13 cellular contexts compared by ENCODE assay signal in the genomic region with DNA sequence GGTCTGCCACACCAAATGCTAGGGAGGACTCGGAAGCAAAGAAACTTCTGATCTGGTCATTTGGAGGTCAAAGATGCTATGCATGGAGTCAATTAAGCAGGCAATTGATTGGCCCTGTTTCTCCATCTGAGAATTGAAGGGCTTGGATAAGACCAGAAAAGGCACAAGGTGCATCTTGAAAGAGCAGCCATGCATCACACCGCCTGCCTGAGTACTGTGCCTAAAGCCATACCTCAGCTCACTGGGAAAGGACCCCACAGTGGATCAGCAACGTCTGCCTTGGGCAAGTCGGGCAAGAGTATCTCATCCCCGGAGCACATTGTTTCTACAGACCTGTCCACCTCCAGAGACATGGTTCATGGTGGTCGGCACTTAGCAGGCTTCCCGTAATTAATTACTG. TPM values are rescaled to one million over a fixed set of nuclear protein-coding genes. Genes with fewer than 3 reads are reported as not detected.
DNase-seq lines count a peak whose midpoint lies in the region; ATAC-seq and TF ChIP-seq lines count a peak whose summit lies in the region.
"Had no signal": no experiment of that assay in that cellular context is flagged by ENCODE, and none has a peak within 500 bp of the region (broad histone marks: within the 10 kb centered on the region; RNA-seq: fewer than 3 reads in every experiment).

No MANE protein-coding gene starts in this region.

- H3K27me3 Mint-ChIP-seq in H9 (ENCODE audit: low read depth) (no peaks in the 10 kb centered on the region), WTC11 (ENCODE audit: low read depth) (no peaks in the 10 kb centered on the region), mesothelial cell of epicardium (ENCODE audit: low read depth) (no peaks in the 10 kb centered on the region)
- H3K27me3 Mint-ChIP-seq: B cell; CD4-positive, alpha-beta T cell had no signal

- peak overlapping the region; percentile 36 to 44 (median 38); a peak in 4 of 7 replicates for H3K27ac Mint-ChIP-seq in H9
- peak overlapping the region; percentile 22 for H3K27ac Mint-ChIP-seq in WTC11
- peak overlapping the region; percentile 5 for H3K27ac Mint-ChIP-seq in mesothelial cell of epicardium
- H3K27ac Mint-ChIP-seq: B cell; CD4-positive, alpha-beta T cell had no signal

- no peak overlapping the region for H3K18ac ChIP-seq in H9 (ENCODE audit: insufficient read length, low read depth, low read length)

- H3K23ac ChIP-seq in H9 (ENCODE audit: insufficient read length, low read depth, low read length), result no peak overlapping the region

- H3K9me3 ChIP-seq in H9 (ENCODE audit: control insufficient read depth, low read depth, low read length), result no peaks in the 10 kb centered on the region
- no peaks in the 10 kb centered on the region for H3K9me3 ChIP-seq in thyroid gland
- H3K9me3 ChIP-seq in heart right ventricle, result no peaks in the 10 kb centered on the region
- no peaks in the 10 kb centered on the region for H3K9me3 ChIP-seq in left lung

- H3K9ac ChIP-seq in H9 (ENCODE audit: extremely low read depth, insufficient read length, low read length), result no peak overlapping the region

- ATAC-seq in WTC11, result no peak
- no peak for ATAC-seq in heart right ventricle
- ATAC-seq in left lung, result no peak

- CTCF ChIA-PET in WTC11 (lab: Charles Lee), result no interaction called here

- H2BK20ac ChIP-seq in H9 (ENCODE audit: low read depth, low read length, poor library complexity, severe bottlenecking), result no peak overlapping the region

- H4K8ac ChIP-seq in H9 (replicated peaks; ENCODE audit: insufficient read length, low read depth, low read length), result no peak overlapping the region

- H3K9me3 Mint-ChIP-seq in H9 (no peaks in the 10 kb centered on the region), WTC11 (no peaks in the 10 kb centered on the region), mesothelial cell of epicardium (no peaks in the 10 kb centered on the region)
- H3K9me3 Mint-ChIP-seq: CD4-positive, alpha-beta T cell had no signal

- H3K36me3 ChIP-seq in thyroid gland (no peaks in the 10 kb centered on the region), heart right ventricle (no peaks in the 10 kb centered on the region), left lung (no peaks in the 10 kb centered on the region)

- H3K4me3 ChIP-seq in thyroid gland (replicated peaks in 1 of 3) (no peak overlapping the region), heart right ventricle (no peak overlapping the region), left lung (no peak overlapping the region)

- H4K20me1 ChIP-seq in H9 (ENCODE audit: control insufficient read depth, insufficient read depth, insufficient read length), result no peaks in the 10 kb centered on the region

- intact Hi-C loops in thyroid gland (cut with DNase I) (no loop called here), heart right ventricle (cut with DNase I) (no loop called here), left lung (cut with DNase I) (no loop called here)

- no peak overlapping the region for H3K14ac ChIP-seq in H9 (ENCODE audit: insufficient read depth, low read length)

- H3K36me3 Mint-ChIP-seq in H9 (ENCODE audit: insufficient read depth in 1 of 3, low read depth in 3 of 3), result peaks cover 3 to 20% (median 6%) of the 10 kb centered on the region in 3 experiments; a peak in 6 of 7 replicates
- H3K36me3 Mint-ChIP-seq in WTC11, result peaks cover 3% of the 10 kb centered on the region; the same call in 1 of the 2 replicates
- no peaks in the 10 kb centered on the region for H3K36me3 Mint-ChIP-seq in mesothelial cell of epicardium

- no peak overlapping the region for H3T11ph ChIP-seq in H9 (ENCODE audit: low read length)

- H2BK120ac ChIP-seq in H9 (ENCODE audit: low read depth, low read length, poor library complexity, severe bottlenecking), result no peak overlapping the region

- H3K4ac ChIP-seq in H9 (ENCODE audit: low read depth, low read length), result no peak overlapping the region

- H2AFZ ChIP-seq in H9 (ENCODE audit: low read length), result no peak overlapping the region

- H3K4me1 ChIP-seq in H9 (ENCODE audit: insufficient read depth, low read length), result peaks cover 19% of the 10 kb centered on the region; the same call in 1 of the 2 replicates
- H3K4me1 ChIP-seq in thyroid gland, result peaks cover 65 to 97% of the 10 kb centered on the region in 2 donors
- H3K4me1 ChIP-seq in heart right ventricle, result peaks cover 6 to 49% (median 20%) of the 10 kb centered on the region in 9 donors
- peaks cover 18 to 19% of the 10 kb centered on the region in 2 donors for H3K4me1 ChIP-seq in left lung

- H3K4me1 Mint-ChIP-seq in H9 (peaks cover 74 to 82% of the 10 kb centered on the region in 2 experiments), WTC11 (peaks cover 86% of the 10 kb centered on the region), mesothelial cell of epicardium (peaks cover 38% of the 10 kb centered on the region)
- H3K4me1 Mint-ChIP-seq: B cell had no signal

- H3K27ac ChIP-seq in H9 (ENCODE audit: insufficient read length, low read depth, low read length) (no peak overlapping the region), thyroid gland (peak overlapping the region; percentile 28 to 95 (median 92)), heart right ventricle (no peak overlapping the region), left lung (no peak overlapping the region)

- H3K27me3 ChIP-seq in H9 (ENCODE audit: insufficient read depth, low read length), result no peaks in the 10 kb centered on the region
- no peaks in the 10 kb centered on the region for H3K27me3 ChIP-seq in thyroid gland
- no peaks in the 10 kb centered on the region for H3K27me3 ChIP-seq in heart right ventricle
- H3K27me3 ChIP-seq in left lung, result no peaks in the 10 kb centered on the region

- no peaks in the 10 kb centered on the region for H3K23me2 ChIP-seq in H9 (ENCODE audit: insufficient read length, low read depth, low read length, poor library complexity, severe bottlenecking)

- H3K4me2 ChIP-seq in H9 (ENCODE audit: insufficient read depth, insufficient read length, low read length), result no peak overlapping the region

- no CpG with 5 or more reads among the region's 7 CpGs for WGBS in H9 (ENCODE audit: extremely low coverage, insufficient read length, low lambda C conversion rate)
- 37 to 45% methylated on average over 7 of the region's 7 CpGs for WGBS in thyroid gland, 2 donors
- 94 to 95% methylated on average over 7 of the region's 7 CpGs for WGBS in heart right ventricle, 2 donors

- no peaks in the 10 kb centered on the region for H3K79me1 ChIP-seq in H9 (ENCODE audit: insufficient read depth, low read depth, low read length, poor library complexity, severe bottlenecking)

- no peak overlapping the region for H2AK5ac ChIP-seq in H9 (ENCODE audit: insufficient read length, low read length)

- no peak overlapping the region for H2BK12ac ChIP-seq in H9 (ENCODE audit: insufficient read length, low read depth, low read length)

- H2BK5ac ChIP-seq in H9 (ENCODE audit: insufficient read length, low read length), result no peak overlapping the region

- no peak overlapping the region for H2BK15ac ChIP-seq in H9 (ENCODE audit: low read depth, low read length)

- H4K5ac ChIP-seq in H9 (ENCODE audit: insufficient read length, low read depth, low read length), result no peak overlapping the region

- H3K4me3 Mint-ChIP-seq in H9, result no peak overlapping the region
- H3K4me3 Mint-ChIP-seq in WTC11, result no peak overlapping the region
- H3K4me3 Mint-ChIP-seq in mesothelial cell of epicardium, result no peak overlapping the region
- H3K4me3 Mint-ChIP-seq: B cell; CD4-positive, alpha-beta T cell had no signal

- no peak overlapping the region for H4K91ac ChIP-seq in H9 (ENCODE audit: insufficient read length, low read depth, low read length)

- DNase-seq in H9, result no peak
- DNase-seq in WTC11 (ENCODE audit: low spot score), result no peak
- no peak for DNase-seq in mesothelial cell of epicardium (ENCODE audit: low spot score in 2 of 2, unreplicated experiment in 2 of 2)
- DNase-seq in thyroid gland, result peak; percentile 84
- DNase-seq in heart right ventricle, result no peak
- no peak for DNase-seq in left lung
- DNase-seq in NCI-H2196 (lab: John Stamatoyannopoulos, UW; ENCODE audit: unreplicated experiment), result no peak
- DNase-seq: C1 segment of cervical spinal cord; Calu3; CD4-positive, alpha-beta T cell; GF-D8; H7 had no signal

- no peak for TF ChIP-seq CTCF in H9 (conservative IDR thresholded peaks at IDR 0.05)
- TF ChIP-seq CTCF in WTC11 (IDR thresholded peaks at IDR 0.05), result no peak
- TF ChIP-seq CTCF in mesothelial cell of epicardium (IDR thresholded peaks at IDR 0.05; ENCODE audit: unreplicated experiment), result no peak
- TF ChIP-seq CTCF in thyroid gland (IDR thresholded peaks at IDR 0.05), result no peak
- no peak for TF ChIP-seq CTCF in heart right ventricle (IDR thresholded peaks at IDR 0.05)
- no peak for TF ChIP-seq CTCF in left lung (IDR thresholded peaks at IDR 0.05)

- H3K56ac ChIP-seq in H9 (ENCODE audit: insufficient read length, low read depth, low read length), result no peak overlapping the region

- H3K79me2 ChIP-seq in H9 (ENCODE audit: insufficient read depth, low read length), result peaks cover 14% of the 10 kb centered on the region; the same call in 1 of the 2 replicates

- POLR2A ChIA-PET in WTC11 (lab: Charles Lee), result interaction anchor here (0.6 kb wide), 1 partner anchor 11 kb away, joined by 3 read pairs; no protein-coding TSS in a partner anchor

- TF ChIP-seq POLR2A in thyroid gland (IDR thresholded peaks at IDR 0.05), result peak in 1 of 2 donors; percentile 43

RNA-seq across cellular contexts. Expression of gene DLG5, which starts 42.4 kb away (rescaled TPM):
- total RNA-seq in H9 (2021) (67.2 and 67.4 TPM in 2 replicates), WTC11 (2021) (58.1 to 65.5 TPM (median 59.1 TPM) in 3 replicates), mesothelial cell of epicardium (79.8 to 82.2 TPM (median 80.2 TPM) in 3 replicates), thyroid gland (10 to 100 TPM; 45.4 to 92.4 (median 61.2) TPM), heart right ventricle (10 to 100 TPM in 7 of 10 donors, 1 to 10 TPM in 3; 6.6 to 14.1 (median 11.7) TPM), left lung (10 to 100 TPM; 17.0 to 28.4 TPM)
- polyA plus RNA-seq in heart right ventricle, result 1 to 10 TPM; 5.0 to 5.8 TPM

Comparison
In these comparisons a context has a peak if more than half of its experiments do, and no peak if none do; other contexts are left out.
1. DNase-seq: peak in thyroid gland (2 of 2); none in H9 (single experiment), WTC11 (single experiment), mesothelial cell of epicardium (0 of 2), heart right ventricle (0 of 2), left lung (0 of 2) and NCI-H2196 (single experiment).
2. H3K27ac ChIP-seq: peak in thyroid gland (3 of 3); none in H9 (single experiment), heart right ventricle (0 of 10) and left lung (0 of 2).
3. Peak in every context shown above with its lines, with median percentiles within 50 percentile points of each other: H3K27ac Mint-ChIP-seq.